28 cellular contexts compared by ENCODE assay signal in genomic region chr4:137448402-137448801, GRCh38.
"Had no signal": no experiment of that assay in that cellular context is flagged by ENCODE, and none has a peak within 500 bp of the region (broad histone marks: within the 10 kb centered on the region; RNA-seq: fewer than 3 reads in every experiment).

No MANE protein-coding gene starts in this region.

- H3K36me3 ChIP-seq: neural progenitor cell, ovary, spleen, suprapubic skin, tibial artery, transverse colon, upper lobe of right lung, uterus had no signal

- H3K4me2 ChIP-seq: neural progenitor cell, smooth muscle cell had no signal

- H3K9me3 ChIP-seq: ovary, psoas muscle, suprapubic skin, testis, tibial artery, transverse colon, upper lobe of right lung, uterus had no signal

- H3K9ac ChIP-seq: neural progenitor cell, parathyroid adenoma had no signal

- H3K79me2 ChIP-seq: parathyroid adenoma had no signal

- H3K4me1 ChIP-seq: neural progenitor cell, parathyroid adenoma, psoas muscle, spleen, suprapubic skin, testis, transverse colon, upper lobe of right lung had no signal

- ATAC-seq: natural killer cell; psoas muscle; right cardiac atrium; sciatic nerve; stimulated activated memory B cell treated with anti-CD40 and anti-IgM and Interleukin-4, amounts not matched to agents 10 μg/mL and 1 μg/mL and 100 μg/mL, for 72 hours; stimulated activated naive CD8-positive, alpha-beta T cell treated with anti-CD3 and anti-CD28 coated beads, Interleukin-15, amount 100 ng/mL, for 72 hours; stimulated activated naive CD8-positive, alpha-beta T cell treated with anti-CD3 and anti-CD28 coated beads, Interleukin-15, Interleukin-2, amounts not matched to agents 100 U/mL and 50 U/mL, for 24 hours; upper lobe of right lung had no signal

- H2AFZ ChIP-seq: neural progenitor cell, parathyroid adenoma had no signal

- H3K27ac ChIP-seq: neural progenitor cell, ovary, parathyroid adenoma, psoas muscle, skin epidermis, spleen, suprapubic skin, testis, tibial artery, transverse colon, upper lobe of right lung, uterus had no signal

- H3K4me3 ChIP-seq: neural progenitor cell, ovary, psoas muscle, skin epidermis, smooth muscle cell, spleen, suprapubic skin, testis, tibial artery, transverse colon, upper lobe of right lung, uterus had no signal

- H3K27me3 ChIP-seq: neural progenitor cell, ovary, spleen, suprapubic skin, testis, tibial artery, transverse colon, upper lobe of right lung, uterus had no signal

- DNase-seq: natural killer cell; occipital lobe; ovary; posterior cingulate gyrus; psoas muscle; right cardiac atrium; spleen; stimulated activated CD4-positive, alpha-beta T cell treated with anti-CD3 and anti-CD28 coated beads, Interleukin-12 subunit alpha, Interleukin-12 subunit beta, amount 100 ng/mL, for 4 hours; stimulated activated CD4-positive, alpha-beta T cell treated with anti-CD3 and anti-CD28 coated beads, Interleukin-1b, Interleukin-23, amount 100 ng/mL, for 48 hours; stimulated activated CD4-positive, alpha-beta T cell treated with anti-CD3 and anti-CD28 coated beads, Interleukin-4, amount 100 ng/mL, for 1 hour; stimulated activated CD4-positive, alpha-beta T cell treated with anti-CD3 and anti-CD28 coated beads, Interleukin-4, amount 100 ng/mL, for 4 hours; stimulated activated CD8-positive, alpha-beta memory T cell treated with anti-CD3 and anti-CD28 coated beads, Interleukin-4, amount 100 ng/mL, for 48 hours; stimulated activated naive CD4-positive, alpha-beta T cell; stimulated activated naive CD8-positive, alpha-beta T cell treated with anti-CD3 and anti-CD28 coated beads, Interleukin-15, amount 100 ng/mL, for 72 hours; stimulated activated naive CD8-positive, alpha-beta T cell treated with anti-CD3 and anti-CD28 coated beads, Interleukin-15, Interleukin-2, amounts not matched to agents 100 U/mL and 50 U/mL, for 24 hours; substantia nigra; testis; tibial artery; transverse colon; upper lobe of right lung; uterus had no signal
